ENCODE assay signal across 1 cellular context in genomic region chr7:2162959-2163358, GRCh38.
TF ChIP-seq lines count a peak whose summit lies in the region.

No MANE protein-coding gene starts in this region.

TF ChIP-seq in SK-N-SH treated with all-trans-retinoic acid at 6 μM for 48 hours, 23 proteins besides CTCF, POLR2A, EP300 and RAD21 (continued from another document):
- no peak for TF ChIP-seq PATZ1 (CRISPR knock-in tag; IDR thresholded peaks at IDR 0.05; ENCODE audit: borderline replicate concordance)
- no peak for TF ChIP-seq ARNTL (CRISPR knock-in tag; IDR thresholded peaks at IDR 0.05; ENCODE audit: borderline replicate concordance, low read depth)
- TF ChIP-seq ZNF70 (CRISPR knock-in tag; IDR thresholded peaks at IDR 0.05): no peak
- TF ChIP-seq RARB (CRISPR knock-in tag; IDR thresholded peaks at IDR 0.05): no peak
- no peak for TF ChIP-seq GLIS3 (CRISPR knock-in tag; IDR thresholded peaks at IDR 0.05)
- TF ChIP-seq TSHZ2 (CRISPR knock-in tag; IDR thresholded peaks at IDR 0.05): peak; percentile 67; the same call in 1 of the 2 replicates
- no peak for TF ChIP-seq ISL1 (CRISPR knock-in tag; IDR thresholded peaks at IDR 0.05)
